1 cellular context compared by ENCODE assay signal in the genomic region with DNA sequence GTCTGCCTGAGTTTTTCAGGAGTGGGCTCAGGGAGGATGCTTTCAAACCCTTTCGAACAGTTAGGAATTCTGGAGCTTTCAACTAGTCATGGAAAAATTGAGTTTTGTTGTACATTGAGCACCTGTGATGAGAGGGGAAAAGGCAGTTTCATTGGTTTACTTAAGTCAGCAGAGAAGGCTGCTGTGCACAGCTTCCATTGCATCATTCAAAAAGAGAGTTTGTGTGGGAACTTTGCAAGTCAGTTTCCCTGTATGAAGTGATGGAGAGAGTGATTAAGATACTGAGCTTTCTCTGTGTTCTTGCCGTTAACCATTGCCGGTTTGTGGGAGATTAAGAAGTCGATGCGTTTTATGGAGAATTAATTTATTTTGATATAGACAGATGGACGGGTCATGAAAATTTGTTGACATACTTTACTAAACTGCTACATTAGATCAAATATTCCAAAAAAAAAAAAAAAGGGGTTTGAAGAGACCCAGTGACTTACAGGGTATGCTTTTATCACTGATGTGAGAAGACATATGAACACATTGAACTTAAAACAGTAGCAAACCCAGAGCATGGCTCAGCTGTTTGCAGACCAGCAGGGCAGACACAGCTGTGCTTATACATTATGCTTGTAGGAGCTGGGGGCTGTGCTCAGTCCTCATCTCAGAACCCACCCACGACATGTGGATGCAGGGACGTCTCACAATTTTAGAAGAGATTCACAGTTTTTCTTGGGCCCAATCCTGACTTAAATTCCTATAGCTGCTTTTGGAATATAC.
TF ChIP-seq lines count a peak whose summit lies in the region.

No MANE protein-coding gene starts in this region.

TF ChIP-seq in HEK293, 187 proteins besides CTCF, POLR2A, EP300 and RAD21 (continued from another document):
- TF ChIP-seq, protein P1, sequence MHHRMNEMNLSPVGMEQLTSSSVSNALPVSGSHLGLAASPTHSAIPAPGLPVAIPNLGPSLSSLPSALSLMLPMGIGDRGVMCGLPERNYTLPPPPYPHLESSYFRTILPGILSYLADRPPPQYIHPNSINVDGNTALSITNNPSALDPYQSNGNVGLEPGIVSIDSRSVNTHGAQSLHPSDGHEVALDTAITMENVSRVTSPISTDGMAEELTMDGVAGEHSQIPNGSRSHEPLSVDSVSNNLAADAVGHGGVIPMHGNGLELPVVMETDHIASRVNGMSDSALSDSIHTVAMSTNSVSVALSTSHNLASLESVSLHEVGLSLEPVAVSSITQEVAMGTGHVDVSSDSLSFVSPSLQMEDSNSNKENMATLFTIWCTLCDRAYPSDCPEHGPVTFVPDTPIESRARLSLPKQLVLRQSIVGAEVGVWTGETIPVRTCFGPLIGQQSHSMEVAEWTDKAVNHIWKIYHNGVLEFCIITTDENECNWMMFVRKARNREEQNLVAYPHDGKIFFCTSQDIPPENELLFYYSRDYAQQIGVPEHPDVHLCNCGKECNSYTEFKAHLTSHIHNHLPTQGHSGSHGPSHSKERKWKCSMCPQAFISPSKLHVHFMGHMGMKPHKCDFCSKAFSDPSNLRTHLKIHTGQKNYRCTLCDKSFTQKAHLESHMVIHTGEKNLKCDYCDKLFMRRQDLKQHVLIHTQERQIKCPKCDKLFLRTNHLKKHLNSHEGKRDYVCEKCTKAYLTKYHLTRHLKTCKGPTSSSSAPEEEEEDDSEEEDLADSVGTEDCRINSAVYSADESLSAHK (tag by site-specific recombination; IDR thresholded peaks at IDR 0.05), result peak; percentile 46; the same call in 1 of the 2 replicates
- TF ChIP-seq ZFP41 (tag by site-specific recombination; IDR thresholded peaks at IDR 0.05; ENCODE audit: borderline replicate concordance), result no peak
- no peak for TF ChIP-seq GFI1B (tag by site-specific recombination; IDR thresholded peaks at IDR 0.05)
